7 cellular contexts compared by ENCODE assay signal in the genomic region with DNA sequence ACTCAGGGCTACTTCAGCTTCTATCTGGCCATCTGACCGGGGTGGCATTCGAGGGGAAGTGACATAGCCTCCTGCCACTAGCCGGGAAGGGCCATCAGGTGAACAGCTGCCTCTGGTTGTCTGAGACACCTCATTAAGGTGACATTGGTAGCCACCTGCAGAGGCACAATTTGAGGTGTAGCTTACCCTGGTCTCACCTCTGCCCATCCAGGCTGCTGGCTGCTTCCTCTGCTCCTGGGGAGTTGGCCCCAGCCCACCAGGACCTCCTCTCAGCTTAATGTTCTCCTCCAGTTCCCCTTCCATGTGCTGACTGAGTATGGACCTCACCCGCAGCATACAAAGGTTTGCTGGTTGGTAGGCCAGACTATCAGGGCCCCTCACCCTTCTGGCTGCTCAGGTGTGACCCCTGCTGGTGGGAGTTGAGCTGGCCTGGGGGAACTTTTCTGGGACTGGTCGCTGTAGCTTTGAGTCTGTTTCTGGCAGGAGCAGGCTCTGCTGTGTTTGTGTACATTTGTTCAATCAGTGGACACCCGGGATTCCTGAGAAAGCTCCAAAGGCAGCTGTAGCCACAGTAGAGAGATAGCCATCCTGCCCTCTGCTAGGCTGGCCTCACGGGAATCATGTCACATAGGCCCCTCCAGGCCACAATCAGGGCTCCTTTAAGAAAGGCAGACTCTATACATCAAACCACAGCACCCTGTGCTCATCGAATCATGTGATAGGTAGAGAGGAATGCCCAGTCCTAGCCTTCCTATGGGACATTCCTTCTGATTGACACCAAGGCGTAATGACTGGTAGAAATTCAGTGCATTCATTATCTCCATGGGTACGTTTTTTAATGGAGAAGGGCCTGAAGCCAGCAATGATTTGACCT.
A peak's percentile ranks its signal among the peaks of the same experiment; 100 is the strongest.
DNase-seq lines count a peak whose midpoint lies in the region; ATAC-seq, FAIRE-seq and TF ChIP-seq lines count a peak whose summit lies in the region.

No MANE protein-coding gene starts in this region.

- POLR2A ChIA-PET in HepG2 (lab: Yijun Ruan, JAX): no interaction called here

- H3F3A ChIP-seq in Loucy (ENCODE audit: low read depth): no peaks in the 10 kb centered on the region

- 18% methylated on average over 3 of the region's 10 CpGs for WGBS in HepG2 (ENCODE audit: low lambda C conversion rate)

- H3K4me3 ChIP-seq in Loucy (ENCODE audit: low read length, poor library complexity, severe bottlenecking) (no peak overlapping the region), HepG2 (replicated peaks in 1 of 3; ENCODE audit: insufficient read depth in 1 of 3, low read depth in 2 of 3, low read length in 3 of 3) (no peak overlapping the region)

- H3K79me2 ChIP-seq in Loucy (ENCODE audit: insufficient read depth, low read length) (no peaks in the 10 kb centered on the region), HepG2 (ENCODE audit: insufficient read depth, low read length) (no peaks in the 10 kb centered on the region)

- peak; percentile 86 for TF ChIP-seq CTCF in GM12872 (IDR thresholded peaks at IDR 0.05; ENCODE audit: insufficient read depth, low read depth, low read length)
- peak; percentile 95 for TF ChIP-seq CTCF in Loucy (conservative IDR thresholded peaks at IDR 0.05; ENCODE audit: low read length)
- peak; percentile 83 for TF ChIP-seq CTCF in HepG2 (CRISPR knock-in tag; IDR thresholded peaks at IDR 0.05)

- no TSS peak for BruUV-seq in HepG2 (replicated peaks; lab: Mats Ljungman, UMichigan)

- H3K27ac ChIP-seq in HepG2 (ENCODE audit: extremely low read length, insufficient read depth, low read length): no peak overlapping the region

- TF ChIP-seq RAD21 in HepG2 (CRISPR knock-in tag; IDR thresholded peaks at IDR 0.05): peak; percentile 40

- no peaks in the 10 kb centered on the region for H3K9me2 ChIP-seq in Loucy (replicated peaks; ENCODE audit: low read depth, low read length)

- H3K27me3 ChIP-seq in Loucy (ENCODE audit: insufficient read depth, low read length, poor library complexity, severe bottlenecking) (no peaks in the 10 kb centered on the region), HepG2 (ENCODE audit: control insufficient read depth in 1 of 2, insufficient read depth in 2 of 2, low read length in 2 of 2) (peaks cover 1 to 5% of the 10 kb centered on the region in 2 experiments; a peak in 2 of 5 replicates)

- H3K9ac ChIP-seq in Loucy (ENCODE audit: low read depth, low read length, poor library complexity, severe bottlenecking) (no peak overlapping the region), HepG2 (ENCODE audit: insufficient read depth, low read depth, low read length) (no peak overlapping the region)

- peak; percentile 43 for FAIRE-seq in HepG2 (lab: Jason Lieb, UNC)

- ATAC-seq in HepG2 (peak; percentile 95), HG03520 (IDR thresholded peaks at IDR 0.05; ENCODE audit: unreplicated experiment) (no peak)

- H3K4me1 ChIP-seq in Loucy (ENCODE audit: insufficient read depth, low read length, poor library complexity, severe bottlenecking) (no peaks in the 10 kb centered on the region), HepG2 (ENCODE audit: insufficient read depth, low read length) (no peaks in the 10 kb centered on the region)

- no peak overlapping the region for H3K4me2 ChIP-seq in Loucy (ENCODE audit: low read depth, low read length, poor library complexity, severe bottlenecking)
- no peak overlapping the region for H3K4me2 ChIP-seq in HepG2 (ENCODE audit: low read depth, low read length)

- in situ Hi-C loops in HepG2 (cut with HindIII; ENCODE audit: extremely low pct_ligation_motif_present, low pct_unique_long_range_greater_than_20kb): loop anchor here (5.0 to 10.0 kb wide), 2 partner anchors 268 to 341 kb away; no protein-coding TSS in a partner anchor

- no peaks in the 10 kb centered on the region for H4K20me1 ChIP-seq in Loucy (ENCODE audit: insufficient read depth, low read length, poor library complexity, severe bottlenecking)
- H4K20me1 ChIP-seq in HepG2 (ENCODE audit: insufficient read depth, low read length): no peaks in the 10 kb centered on the region

- H2AFZ ChIP-seq in Loucy (ENCODE audit: low read length) (peak overlapping the region; percentile 11; the same call in 1 of the 2 replicates), HepG2 (ENCODE audit: low read length) (no peak overlapping the region)

- intact Hi-C loops in HepG2 (cut with micrococcal nuclease; ENCODE audit: unreplicated experiment): loop anchor here (1.0 to 5.0 kb wide), 3 partner anchors 113 to 336 kb away; no protein-coding TSS in a partner anchor

- CTCF ChIA-PET in HepG2 (lab: Yijun Ruan, JAX; ENCODE audit: low intra/inter-chr PET ratio, low total read pairs): interaction anchor here (1.1 to 1.8 kb wide), 3 partner anchors 115 to 336 kb away, joined by 4 to 15 read pairs (median 10); no protein-coding TSS in a partner anchor

- TF ChIP-seq POLR2A in HepG2 (IDR thresholded peaks at IDR 0.05; ENCODE audit: insufficient read depth in 1 of 2, low read depth in 2 of 2, low read length in 2 of 2): no peak

- H3K9me3 ChIP-seq in Loucy (ENCODE audit: insufficient read depth, low read depth, low read length) (no peaks in the 10 kb centered on the region), HepG2 (ENCODE audit: low read length) (no peaks in the 10 kb centered on the region)

- TF ChIP-seq EP300 in HepG2 (IDR thresholded peaks at IDR 0.05; ENCODE audit: low read depth in 2 of 2, low read length in 2 of 2): no peak
- TF ChIP-seq EP300 in HepG2 (CRISPR knock-in tag; IDR thresholded peaks at IDR 0.05; ENCODE audit: borderline replicate concordance): no peak

- H3K36me3 ChIP-seq in Loucy (ENCODE audit: insufficient read depth, low read length) (no peaks in the 10 kb centered on the region), HepG2 (replicated peaks in 1 of 2; ENCODE audit: control insufficient read depth in 1 of 2, insufficient read depth in 2 of 2, low read length in 2 of 2) (no peaks in the 10 kb centered on the region)

- peak; percentile 50 for DNase-seq in activated CD4-positive, alpha-beta T cell treated with anti-CD3 and anti-CD28 coated beads for 1 hour
- DNase-seq in cerebellar cortex (ENCODE audit: low spot score) (peak; percentile 17), HepG2 (ENCODE audit: low spot score) (peak; percentile 21)
- peak; percentile 57 for DNase-seq in stimulated activated CD8-positive, alpha-beta memory T cell treated with anti-CD3 and anti-CD28 coated beads, Interleukin-12 subunit alpha, Interleukin-12 subunit beta, amount 100 ng/mL, for 1 hour (ENCODE audit: low read depth)

TF ChIP-seq in HepG2, 621 proteins besides CTCF, POLR2A, EP300 and RAD21 (continues in another document):
- TF ChIP-seq THAP11 (CRISPR knock-in tag; IDR thresholded peaks at IDR 0.05): no peak
- TF ChIP-seq KLF13 (CRISPR knock-in tag; IDR thresholded peaks at IDR 0.05): no peak
- 0 out of 2 replicates have a peak, but pooled peaks have one; percentile 24 for TF ChIP-seq KDM2A (CRISPR knock-in tag; IDR thresholded peaks at IDR 0.05; ENCODE audit: borderline replicate concordance, low read depth)
- no peak for TF ChIP-seq ZNF549 (CRISPR knock-in tag; IDR thresholded peaks at IDR 0.05)
- no peak for TF ChIP-seq SRF (IDR thresholded peaks at IDR 0.05; ENCODE audit: low read depth, low read length)
- no peak for TF ChIP-seq SP1 (IDR thresholded peaks at IDR 0.05)
- TF ChIP-seq SP1 (CRISPR knock-in tag; IDR thresholded peaks at IDR 0.05): no peak
- TF ChIP-seq, protein P1, sequence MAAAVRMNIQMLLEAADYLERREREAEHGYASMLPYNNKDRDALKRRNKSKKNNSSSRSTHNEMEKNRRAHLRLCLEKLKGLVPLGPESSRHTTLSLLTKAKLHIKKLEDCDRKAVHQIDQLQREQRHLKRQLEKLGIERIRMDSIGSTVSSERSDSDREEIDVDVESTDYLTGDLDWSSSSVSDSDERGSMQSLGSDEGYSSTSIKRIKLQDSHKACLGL (CRISPR knock-in tag; IDR thresholded peaks at IDR 0.05): no peak
- TF ChIP-seq ZBTB21 (CRISPR knock-in tag; IDR thresholded peaks at IDR 0.05): no peak
- TF ChIP-seq, protein P2, sequence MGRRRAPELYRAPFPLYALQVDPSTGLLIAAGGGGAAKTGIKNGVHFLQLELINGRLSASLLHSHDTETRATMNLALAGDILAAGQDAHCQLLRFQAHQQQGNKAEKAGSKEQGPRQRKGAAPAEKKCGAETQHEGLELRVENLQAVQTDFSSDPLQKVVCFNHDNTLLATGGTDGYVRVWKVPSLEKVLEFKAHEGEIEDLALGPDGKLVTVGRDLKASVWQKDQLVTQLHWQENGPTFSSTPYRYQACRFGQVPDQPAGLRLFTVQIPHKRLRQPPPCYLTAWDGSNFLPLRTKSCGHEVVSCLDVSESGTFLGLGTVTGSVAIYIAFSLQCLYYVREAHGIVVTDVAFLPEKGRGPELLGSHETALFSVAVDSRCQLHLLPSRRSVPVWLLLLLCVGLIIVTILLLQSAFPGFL (CRISPR knock-in tag; IDR thresholded peaks at IDR 0.05): no peak
- TF ChIP-seq, protein P3, sequence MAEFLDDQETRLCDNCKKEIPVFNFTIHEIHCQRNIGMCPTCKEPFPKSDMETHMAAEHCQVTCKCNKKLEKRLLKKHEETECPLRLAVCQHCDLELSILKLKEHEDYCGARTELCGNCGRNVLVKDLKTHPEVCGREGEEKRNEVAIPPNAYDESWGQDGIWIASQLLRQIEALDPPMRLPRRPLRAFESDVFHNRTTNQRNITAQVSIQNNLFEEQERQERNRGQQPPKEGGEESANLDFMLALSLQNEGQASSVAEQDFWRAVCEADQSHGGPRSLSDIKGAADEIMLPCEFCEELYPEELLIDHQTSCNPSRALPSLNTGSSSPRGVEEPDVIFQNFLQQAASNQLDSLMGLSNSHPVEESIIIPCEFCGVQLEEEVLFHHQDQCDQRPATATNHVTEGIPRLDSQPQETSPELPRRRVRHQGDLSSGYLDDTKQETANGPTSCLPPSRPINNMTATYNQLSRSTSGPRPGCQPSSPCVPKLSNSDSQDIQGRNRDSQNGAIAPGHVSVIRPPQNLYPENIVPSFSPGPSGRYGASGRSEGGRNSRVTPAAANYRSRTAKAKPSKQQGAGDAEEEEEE (CRISPR knock-in tag; IDR thresholded peaks at IDR 0.05; ENCODE audit: borderline replicate concordance): no peak
- TF ChIP-seq, protein P4, sequence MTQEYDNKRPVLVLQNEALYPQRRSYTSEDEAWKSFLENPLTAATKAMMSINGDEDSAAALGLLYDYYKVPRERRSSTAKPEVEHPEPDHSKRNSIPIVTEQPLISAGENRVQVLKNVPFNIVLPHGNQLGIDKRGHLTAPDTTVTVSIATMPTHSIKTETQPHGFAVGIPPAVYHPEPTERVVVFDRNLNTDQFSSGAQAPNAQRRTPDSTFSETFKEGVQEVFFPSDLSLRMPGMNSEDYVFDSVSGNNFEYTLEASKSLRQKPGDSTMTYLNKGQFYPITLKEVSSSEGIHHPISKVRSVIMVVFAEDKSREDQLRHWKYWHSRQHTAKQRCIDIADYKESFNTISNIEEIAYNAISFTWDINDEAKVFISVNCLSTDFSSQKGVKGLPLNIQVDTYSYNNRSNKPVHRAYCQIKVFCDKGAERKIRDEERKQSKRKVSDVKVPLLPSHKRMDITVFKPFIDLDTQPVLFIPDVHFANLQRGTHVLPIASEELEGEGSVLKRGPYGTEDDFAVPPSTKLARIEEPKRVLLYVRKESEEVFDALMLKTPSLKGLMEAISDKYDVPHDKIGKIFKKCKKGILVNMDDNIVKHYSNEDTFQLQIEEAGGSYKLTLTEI (CRISPR knock-in tag; conservative IDR thresholded peaks at IDR 0.05): no peak
